In the genomic region with DNA sequence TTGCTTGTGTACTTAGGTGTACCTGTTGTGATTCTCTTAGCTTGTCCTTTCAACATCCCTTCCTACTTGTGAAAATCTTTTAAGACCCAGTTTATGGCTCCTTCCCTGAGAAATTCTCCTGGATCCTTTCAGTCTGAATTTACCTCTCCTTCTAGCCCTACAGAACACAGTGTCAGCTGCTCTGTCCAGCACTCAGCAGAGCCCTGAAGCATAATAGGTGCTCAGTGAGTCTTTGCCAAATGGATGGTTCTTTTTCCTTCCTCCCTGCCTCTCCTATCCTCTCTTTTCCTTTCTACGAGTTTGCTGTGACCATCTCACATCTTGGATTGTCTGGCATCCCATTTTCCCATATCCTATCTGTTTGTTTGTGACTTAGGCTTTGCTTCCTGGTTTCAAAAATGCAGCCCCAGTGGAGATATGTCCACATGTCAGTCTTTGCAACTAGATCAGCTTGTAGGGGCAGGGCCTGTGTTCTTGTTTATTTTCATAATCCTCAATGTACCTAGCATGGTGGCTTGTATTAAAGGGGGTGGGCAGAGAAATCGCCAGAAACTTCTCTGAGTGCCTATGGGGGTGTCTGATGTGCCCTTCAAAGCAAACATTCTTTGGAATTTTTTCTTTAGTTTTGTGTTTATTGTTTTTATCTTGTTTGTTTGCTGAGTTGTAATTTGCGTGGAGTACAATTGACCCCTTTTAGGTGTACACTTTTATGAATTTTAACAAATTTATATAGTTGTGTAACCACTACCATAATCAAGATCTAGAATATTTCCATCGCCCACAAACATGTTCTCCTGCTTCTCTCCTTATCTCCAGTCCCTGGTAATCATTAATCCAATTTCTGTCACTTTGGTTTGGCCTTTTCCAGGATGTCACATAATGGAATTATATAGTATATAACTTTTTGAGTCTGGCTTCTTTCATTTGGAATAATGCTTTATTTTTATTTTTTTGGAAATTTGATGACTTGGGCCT, we compare ENCODE assay signal across 1 cellular context.
A peak's percentile ranks its signal among the peaks of the same experiment; 100 is the strongest.
TF ChIP-seq lines count a peak whose summit lies in the region.

No MANE protein-coding gene starts in this region.

TF ChIP-seq in HepG2, 621 proteins besides CTCF, POLR2A, EP300 and RAD21 (continued from another document and continues in another):
- TF ChIP-seq, protein P1, sequence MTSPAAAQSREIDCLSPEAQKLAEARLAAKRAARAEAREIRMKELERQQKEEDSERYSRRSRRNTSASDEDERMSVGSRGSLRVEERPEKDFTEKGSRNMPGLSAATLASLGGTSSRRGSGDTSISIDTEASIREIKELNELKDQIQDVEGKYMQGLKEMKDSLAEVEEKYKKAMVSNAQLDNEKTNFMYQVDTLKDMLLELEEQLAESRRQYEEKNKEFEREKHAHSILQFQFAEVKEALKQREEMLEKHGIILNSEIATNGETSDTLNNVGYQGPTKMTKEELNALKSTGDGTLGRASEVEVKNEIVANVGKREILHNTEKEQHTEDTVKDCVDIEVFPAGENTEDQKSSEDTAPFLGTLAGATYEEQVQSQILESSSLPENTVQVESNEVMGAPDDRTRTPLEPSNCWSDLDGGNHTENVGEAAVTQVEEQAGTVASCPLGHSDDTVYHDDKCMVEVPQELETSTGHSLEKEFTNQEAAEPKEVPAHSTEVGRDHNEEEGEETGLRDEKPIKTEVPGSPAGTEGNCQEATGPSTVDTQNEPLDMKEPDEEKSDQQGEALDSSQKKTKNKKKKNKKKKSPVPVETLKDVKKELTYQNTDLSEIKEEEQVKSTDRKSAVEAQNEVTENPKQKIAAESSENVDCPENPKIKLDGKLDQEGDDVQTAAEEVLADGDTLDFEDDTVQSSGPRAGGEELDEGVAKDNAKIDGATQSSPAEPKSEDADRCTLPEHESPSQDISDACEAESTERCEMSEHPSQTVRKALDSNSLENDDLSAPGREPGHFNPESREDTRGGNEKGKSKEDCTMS (CRISPR knock-in tag; conservative IDR thresholded peaks at IDR 0.05) = no peak
- TF ChIP-seq KLF9 (CRISPR knock-in tag; IDR thresholded peaks at IDR 0.05; ENCODE audit: low read depth) = no peak
- TF ChIP-seq SIX4 (CRISPR knock-in tag; IDR thresholded peaks at IDR 0.05) = no peak
- TF ChIP-seq, protein P2, sequence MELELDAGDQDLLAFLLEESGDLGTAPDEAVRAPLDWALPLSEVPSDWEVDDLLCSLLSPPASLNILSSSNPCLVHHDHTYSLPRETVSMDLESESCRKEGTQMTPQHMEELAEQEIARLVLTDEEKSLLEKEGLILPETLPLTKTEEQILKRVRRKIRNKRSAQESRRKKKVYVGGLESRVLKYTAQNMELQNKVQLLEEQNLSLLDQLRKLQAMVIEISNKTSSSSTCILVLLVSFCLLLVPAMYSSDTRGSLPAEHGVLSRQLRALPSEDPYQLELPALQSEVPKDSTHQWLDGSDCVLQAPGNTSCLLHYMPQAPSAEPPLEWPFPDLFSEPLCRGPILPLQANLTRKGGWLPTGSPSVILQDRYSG (CRISPR knock-in tag; IDR thresholded peaks at IDR 0.05) = no peak
- TF ChIP-seq ZNF746 (CRISPR knock-in tag; IDR thresholded peaks at IDR 0.05) = no peak
- TF ChIP-seq ZNF562 (CRISPR knock-in tag; IDR thresholded peaks at IDR 0.05; ENCODE audit: borderline replicate concordance) = no peak
- no peak for TF ChIP-seq HMG20A (CRISPR knock-in tag; IDR thresholded peaks at IDR 0.05; ENCODE audit: borderline replicate concordance)
- no peak for TF ChIP-seq MAF1 (CRISPR knock-in tag; IDR thresholded peaks at IDR 0.05; ENCODE audit: borderline replicate concordance)
- TF ChIP-seq NCOR1 (IDR thresholded peaks at IDR 0.05; ENCODE audit: borderline replicate concordance, low read length) = peak; percentile 32; the same call in 1 of the 2 replicates
- no peak for TF ChIP-seq KLF13 (CRISPR knock-in tag; IDR thresholded peaks at IDR 0.05)
- TF ChIP-seq, protein P3, sequence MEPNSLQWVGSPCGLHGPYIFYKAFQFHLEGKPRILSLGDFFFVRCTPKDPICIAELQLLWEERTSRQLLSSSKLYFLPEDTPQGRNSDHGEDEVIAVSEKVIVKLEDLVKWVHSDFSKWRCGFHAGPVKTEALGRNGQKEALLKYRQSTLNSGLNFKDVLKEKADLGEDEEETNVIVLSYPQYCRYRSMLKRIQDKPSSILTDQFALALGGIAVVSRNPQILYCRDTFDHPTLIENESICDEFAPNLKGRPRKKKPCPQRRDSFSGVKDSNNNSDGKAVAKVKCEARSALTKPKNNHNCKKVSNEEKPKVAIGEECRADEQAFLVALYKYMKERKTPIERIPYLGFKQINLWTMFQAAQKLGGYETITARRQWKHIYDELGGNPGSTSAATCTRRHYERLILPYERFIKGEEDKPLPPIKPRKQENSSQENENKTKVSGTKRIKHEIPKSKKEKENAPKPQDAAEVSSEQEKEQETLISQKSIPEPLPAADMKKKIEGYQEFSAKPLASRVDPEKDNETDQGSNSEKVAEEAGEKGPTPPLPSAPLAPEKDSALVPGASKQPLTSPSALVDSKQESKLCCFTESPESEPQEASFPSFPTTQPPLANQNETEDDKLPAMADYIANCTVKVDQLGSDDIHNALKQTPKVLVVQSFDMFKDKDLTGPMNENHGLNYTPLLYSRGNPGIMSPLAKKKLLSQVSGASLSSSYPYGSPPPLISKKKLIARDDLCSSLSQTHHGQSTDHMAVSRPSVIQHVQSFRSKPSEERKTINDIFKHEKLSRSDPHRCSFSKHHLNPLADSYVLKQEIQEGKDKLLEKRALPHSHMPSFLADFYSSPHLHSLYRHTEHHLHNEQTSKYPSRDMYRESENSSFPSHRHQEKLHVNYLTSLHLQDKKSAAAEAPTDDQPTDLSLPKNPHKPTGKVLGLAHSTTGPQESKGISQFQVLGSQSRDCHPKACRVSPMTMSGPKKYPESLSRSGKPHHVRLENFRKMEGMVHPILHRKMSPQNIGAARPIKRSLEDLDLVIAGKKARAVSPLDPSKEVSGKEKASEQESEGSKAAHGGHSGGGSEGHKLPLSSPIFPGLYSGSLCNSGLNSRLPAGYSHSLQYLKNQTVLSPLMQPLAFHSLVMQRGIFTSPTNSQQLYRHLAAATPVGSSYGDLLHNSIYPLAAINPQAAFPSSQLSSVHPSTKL (CRISPR knock-in tag; IDR thresholded peaks at IDR 0.05) = peak; percentile 45; the same call in 1 of the 2 replicates
- TF ChIP-seq RORA (CRISPR knock-in tag; IDR thresholded peaks at IDR 0.05) = no peak
- TF ChIP-seq NONO (IDR thresholded peaks at IDR 0.05) = no peak
- TF ChIP-seq NONO (CRISPR knock-in tag; conservative IDR thresholded peaks at IDR 0.05) = no peak
- TF ChIP-seq ZSCAN25 (CRISPR knock-in tag; IDR thresholded peaks at IDR 0.05) = no peak
- TF ChIP-seq TEAD2 (CRISPR knock-in tag; IDR thresholded peaks at IDR 0.05) = no peak
- no peak for TF ChIP-seq EED (CRISPR knock-in tag; IDR thresholded peaks at IDR 0.05)
- TF ChIP-seq ZFP36 (IDR thresholded peaks at IDR 0.05; ENCODE audit: borderline replicate concordance, low read depth, low read length, partially characterized antibody) = no peak
- peak; percentile 35; the same call in 1 of the 2 replicates for TF ChIP-seq ISL2 (CRISPR knock-in tag; IDR thresholded peaks at IDR 0.05)
- TF ChIP-seq KMT2B (CRISPR knock-in tag; IDR thresholded peaks at IDR 0.05) = 0 out of 2 replicates have a peak, but pooled peaks have one; percentile 25
- TF ChIP-seq DNMT3B (CRISPR knock-in tag; conservative IDR thresholded peaks at IDR 0.05) = no peak
- TF ChIP-seq, protein P4, sequence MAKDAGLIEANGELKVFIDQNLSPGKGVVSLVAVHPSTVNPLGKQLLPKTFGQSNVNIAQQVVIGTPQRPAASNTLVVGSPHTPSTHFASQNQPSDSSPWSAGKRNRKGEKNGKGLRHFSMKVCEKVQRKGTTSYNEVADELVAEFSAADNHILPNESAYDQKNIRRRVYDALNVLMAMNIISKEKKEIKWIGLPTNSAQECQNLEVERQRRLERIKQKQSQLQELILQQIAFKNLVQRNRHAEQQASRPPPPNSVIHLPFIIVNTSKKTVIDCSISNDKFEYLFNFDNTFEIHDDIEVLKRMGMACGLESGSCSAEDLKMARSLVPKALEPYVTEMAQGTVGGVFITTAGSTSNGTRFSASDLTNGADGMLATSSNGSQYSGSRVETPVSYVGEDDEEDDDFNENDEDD (CRISPR knock-in tag; IDR thresholded peaks at IDR 0.05; ENCODE audit: borderline replicate concordance) = no peak
- TF ChIP-seq ELF3 (CRISPR knock-in tag; IDR thresholded peaks at IDR 0.05) = peak; percentile 70
- no peak for TF ChIP-seq ZNF430 (CRISPR knock-in tag; IDR thresholded peaks at IDR 0.05)
- no peak for TF ChIP-seq ZNF20 (CRISPR knock-in tag; IDR thresholded peaks at IDR 0.05)
- no peak for TF ChIP-seq AKAP8 (CRISPR knock-in tag; IDR thresholded peaks at IDR 0.05)
- TF ChIP-seq, protein P5, sequence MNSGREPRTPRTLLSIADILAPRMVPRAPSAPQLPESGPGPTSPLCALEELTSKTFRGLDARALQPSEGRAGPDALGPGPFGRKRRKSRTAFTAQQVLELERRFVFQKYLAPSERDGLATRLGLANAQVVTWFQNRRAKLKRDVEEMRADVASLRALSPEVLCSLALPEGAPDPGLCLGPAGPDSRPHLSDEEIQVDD (CRISPR knock-in tag; IDR thresholded peaks at IDR 0.05; ENCODE audit: borderline replicate concordance) = no peak
- TF ChIP-seq ZSCAN31 (CRISPR knock-in tag; IDR thresholded peaks at IDR 0.05; ENCODE audit: low read depth) = no peak
- TF ChIP-seq, protein P6, sequence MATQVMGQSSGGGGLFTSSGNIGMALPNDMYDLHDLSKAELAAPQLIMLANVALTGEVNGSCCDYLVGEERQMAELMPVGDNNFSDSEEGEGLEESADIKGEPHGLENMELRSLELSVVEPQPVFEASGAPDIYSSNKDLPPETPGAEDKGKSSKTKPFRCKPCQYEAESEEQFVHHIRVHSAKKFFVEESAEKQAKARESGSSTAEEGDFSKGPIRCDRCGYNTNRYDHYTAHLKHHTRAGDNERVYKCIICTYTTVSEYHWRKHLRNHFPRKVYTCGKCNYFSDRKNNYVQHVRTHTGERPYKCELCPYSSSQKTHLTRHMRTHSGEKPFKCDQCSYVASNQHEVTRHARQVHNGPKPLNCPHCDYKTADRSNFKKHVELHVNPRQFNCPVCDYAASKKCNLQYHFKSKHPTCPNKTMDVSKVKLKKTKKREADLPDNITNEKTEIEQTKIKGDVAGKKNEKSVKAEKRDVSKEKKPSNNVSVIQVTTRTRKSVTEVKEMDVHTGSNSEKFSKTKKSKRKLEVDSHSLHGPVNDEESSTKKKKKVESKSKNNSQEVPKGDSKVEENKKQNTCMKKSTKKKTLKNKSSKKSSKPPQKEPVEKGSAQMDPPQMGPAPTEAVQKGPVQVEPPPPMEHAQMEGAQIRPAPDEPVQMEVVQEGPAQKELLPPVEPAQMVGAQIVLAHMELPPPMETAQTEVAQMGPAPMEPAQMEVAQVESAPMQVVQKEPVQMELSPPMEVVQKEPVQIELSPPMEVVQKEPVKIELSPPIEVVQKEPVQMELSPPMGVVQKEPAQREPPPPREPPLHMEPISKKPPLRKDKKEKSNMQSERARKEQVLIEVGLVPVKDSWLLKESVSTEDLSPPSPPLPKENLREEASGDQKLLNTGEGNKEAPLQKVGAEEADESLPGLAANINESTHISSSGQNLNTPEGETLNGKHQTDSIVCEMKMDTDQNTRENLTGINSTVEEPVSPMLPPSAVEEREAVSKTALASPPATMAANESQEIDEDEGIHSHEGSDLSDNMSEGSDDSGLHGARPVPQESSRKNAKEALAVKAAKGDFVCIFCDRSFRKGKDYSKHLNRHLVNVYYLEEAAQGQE (IDR thresholded peaks at IDR 0.05; ENCODE audit: borderline replicate concordance in 1 of 2, low read depth in 1 of 2, low read length in 2 of 2) = peak in 1 of 2 experiments; percentile 61; a peak in 2 of 4 replicates
- TF ChIP-seq ZFP1 (CRISPR knock-in tag; IDR thresholded peaks at IDR 0.05) = no peak
- no peak for TF ChIP-seq FOXK2 (IDR thresholded peaks at IDR 0.05)
- no peak for TF ChIP-seq EZH2 (conservative IDR thresholded peaks at IDR 0.05; ENCODE audit: low read depth, low read length)
- TF ChIP-seq, protein P7, sequence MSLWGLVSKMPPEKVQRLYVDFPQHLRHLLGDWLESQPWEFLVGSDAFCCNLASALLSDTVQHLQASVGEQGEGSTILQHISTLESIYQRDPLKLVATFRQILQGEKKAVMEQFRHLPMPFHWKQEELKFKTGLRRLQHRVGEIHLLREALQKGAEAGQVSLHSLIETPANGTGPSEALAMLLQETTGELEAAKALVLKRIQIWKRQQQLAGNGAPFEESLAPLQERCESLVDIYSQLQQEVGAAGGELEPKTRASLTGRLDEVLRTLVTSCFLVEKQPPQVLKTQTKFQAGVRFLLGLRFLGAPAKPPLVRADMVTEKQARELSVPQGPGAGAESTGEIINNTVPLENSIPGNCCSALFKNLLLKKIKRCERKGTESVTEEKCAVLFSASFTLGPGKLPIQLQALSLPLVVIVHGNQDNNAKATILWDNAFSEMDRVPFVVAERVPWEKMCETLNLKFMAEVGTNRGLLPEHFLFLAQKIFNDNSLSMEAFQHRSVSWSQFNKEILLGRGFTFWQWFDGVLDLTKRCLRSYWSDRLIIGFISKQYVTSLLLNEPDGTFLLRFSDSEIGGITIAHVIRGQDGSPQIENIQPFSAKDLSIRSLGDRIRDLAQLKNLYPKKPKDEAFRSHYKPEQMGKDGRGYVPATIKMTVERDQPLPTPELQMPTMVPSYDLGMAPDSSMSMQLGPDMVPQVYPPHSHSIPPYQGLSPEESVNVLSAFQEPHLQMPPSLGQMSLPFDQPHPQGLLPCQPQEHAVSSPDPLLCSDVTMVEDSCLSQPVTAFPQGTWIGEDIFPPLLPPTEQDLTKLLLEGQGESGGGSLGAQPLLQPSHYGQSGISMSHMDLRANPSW (CRISPR knock-in tag; IDR thresholded peaks at IDR 0.05; ENCODE audit: borderline replicate concordance) = no peak
- TF ChIP-seq NR2F2 (IDR thresholded peaks at IDR 0.05; ENCODE audit: borderline replicate concordance, low read depth) = no peak
- TF ChIP-seq RFX5 (IDR thresholded peaks at IDR 0.05; ENCODE audit: low read depth, low read length) = no peak
- 0 out of 2 replicates have a peak, but pooled peaks have one; percentile 67 for TF ChIP-seq ZNF775 (CRISPR knock-in tag; IDR thresholded peaks at IDR 0.05; ENCODE audit: borderline replicate concordance)
- no peak for TF ChIP-seq ATAD3A (CRISPR knock-in tag; IDR thresholded peaks at IDR 0.05)
- TF ChIP-seq, protein P8, sequence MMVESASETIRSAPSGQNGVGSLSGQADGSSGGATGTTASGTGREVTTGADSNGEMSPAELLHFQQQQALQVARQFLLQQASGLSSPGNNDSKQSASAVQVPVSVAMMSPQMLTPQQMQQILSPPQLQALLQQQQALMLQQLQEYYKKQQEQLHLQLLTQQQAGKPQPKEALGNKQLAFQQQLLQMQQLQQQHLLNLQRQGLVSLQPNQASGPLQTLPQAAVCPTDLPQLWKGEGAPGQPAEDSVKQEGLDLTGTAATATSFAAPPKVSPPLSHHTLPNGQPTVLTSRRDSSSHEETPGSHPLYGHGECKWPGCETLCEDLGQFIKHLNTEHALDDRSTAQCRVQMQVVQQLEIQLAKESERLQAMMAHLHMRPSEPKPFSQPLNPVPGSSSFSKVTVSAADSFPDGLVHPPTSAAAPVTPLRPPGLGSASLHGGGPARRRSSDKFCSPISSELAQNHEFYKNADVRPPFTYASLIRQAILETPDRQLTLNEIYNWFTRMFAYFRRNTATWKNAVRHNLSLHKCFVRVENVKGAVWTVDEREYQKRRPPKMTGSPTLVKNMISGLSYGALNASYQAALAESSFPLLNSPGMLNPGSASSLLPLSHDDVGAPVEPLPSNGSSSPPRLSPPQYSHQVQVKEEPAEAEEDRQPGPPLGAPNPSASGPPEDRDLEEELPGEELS (CRISPR knock-in tag; IDR thresholded peaks at IDR 0.05) = peak; percentile 68
- TF ChIP-seq HNF4A (CRISPR knock-in tag; IDR thresholded peaks at IDR 0.05) = 0 out of 2 replicates have a peak, but pooled peaks have one; percentile 8
- TF ChIP-seq ZNF121 (CRISPR knock-in tag; IDR thresholded peaks at IDR 0.05) = 0 out of 2 replicates have a peak, but pooled peaks have one; percentile 31
